In genomic region chr5:30194595-30194994, GRCh38 we compare ENCODE assay signal across 16 cellular contexts.
DNase-seq lines count a peak whose midpoint lies in the region.
"Had no signal": no experiment of that assay in that cellular context is flagged by ENCODE, and none has a peak within 500 bp of the region (broad histone marks: within the 10 kb centered on the region; RNA-seq: fewer than 3 reads in every experiment).

No MANE protein-coding gene starts in this region.

- DNase-seq in DMS53 treated with DMSO at 0.1 percent for 48 hours (lab: John Stamatoyannopoulos, UW; ENCODE audit: unreplicated experiment) = peak; percentile 99
- peak; percentile 61 for DNase-seq in NCI-H2029 (lab: John Stamatoyannopoulos, UW)
- peak; percentile 7 to 62 for DNase-seq in NCI-H524 (lab: John Stamatoyannopoulos, UW)
- DNase-seq in SK-N-DZ (ENCODE audit: low spot score) = peak; percentile 6
- no peak for DNase-seq in activated naive CD4-positive, alpha-beta T cell treated with anti-CD3 and anti-CD28 coated beads, Interleukin-2, amount 10 ng/mL, durations not matched to agents 7 days and 5 days
- DNase-seq in activated gamma-delta T cell (lab: John Stamatoyannopoulos, UW) = no peak
- no peak for DNase-seq in cerebellar nuclear complex (lab: John Stamatoyannopoulos, UW)
- DNase-seq: COR-L47, H9, MV-4-11, NCI-H1436, NCI-H2171 treated with DMSO at 0.1 percent for 48 hours, NCI-H526, T-cell, T1000 had no signal

- no peaks in the 10 kb centered on the region for H3K36me3 Mint-ChIP-seq in activated naive CD4-positive, alpha-beta T cell treated with anti-CD3 and anti-CD28 coated beads, Interleukin-2, amount 10 ng/mL, durations not matched to agents 7 days and 5 days
- H3K36me3 Mint-ChIP-seq: IgD-negative memory B cell, T-cell had no signal

- no peak overlapping the region for H3K27ac Mint-ChIP-seq in activated naive CD4-positive, alpha-beta T cell treated with anti-CD3 and anti-CD28 coated beads, Interleukin-2, amount 10 ng/mL, durations not matched to agents 7 days and 5 days
- H3K27ac Mint-ChIP-seq: H9, IgD-negative memory B cell, T-cell had no signal

- H3K4me1 Mint-ChIP-seq in activated naive CD4-positive, alpha-beta T cell treated with anti-CD3 and anti-CD28 coated beads, Interleukin-2, amount 10 ng/mL, durations not matched to agents 7 days and 5 days = no peaks in the 10 kb centered on the region
- H3K4me1 Mint-ChIP-seq: IgD-negative memory B cell, T-cell had no signal

- peaks cover 10% of the 10 kb centered on the region for H3K9me3 Mint-ChIP-seq in activated naive CD4-positive, alpha-beta T cell treated with anti-CD3 and anti-CD28 coated beads, Interleukin-2, amount 10 ng/mL, durations not matched to agents 7 days and 5 days
- H3K9me3 Mint-ChIP-seq: H9 had no signal

- no peak overlapping the region for H3K4me3 Mint-ChIP-seq in activated naive CD4-positive, alpha-beta T cell treated with anti-CD3 and anti-CD28 coated beads, Interleukin-2, amount 10 ng/mL, durations not matched to agents 7 days and 5 days
- H3K4me3 Mint-ChIP-seq: H9, IgD-negative memory B cell, T-cell had no signal

- CTCF ChIA-PET in activated naive CD4-positive, alpha-beta T cell treated with anti-CD3 and anti-CD28 coated beads, Interleukin-2, amount 10 ng/mL, durations not matched to agents 7 days and 5 days (lab: Charles Lee) = no interaction called here

- H3K27me3 Mint-ChIP-seq in activated naive CD4-positive, alpha-beta T cell treated with anti-CD3 and anti-CD28 coated beads, Interleukin-2, amount 10 ng/mL, durations not matched to agents 7 days and 5 days = no peaks in the 10 kb centered on the region
- H3K27me3 Mint-ChIP-seq: IgD-negative memory B cell, T-cell had no signal

Comparison
In these comparisons a context has a peak if more than half of its experiments do, and no peak if none do; other contexts are left out.
1. DNase-seq: peak in DMS53 treated with DMSO at 0.1 percent for 48 hours (single experiment), NCI-H2029 (single experiment), NCI-H524 (2 of 2) and SK-N-DZ (single experiment); none in activated naive CD4-positive, alpha-beta T cell treated with anti-CD3 and anti-CD28 coated beads, Interleukin-2, amount 10 ng/mL, durations not matched to agents 7 days and 5 days (single experiment), activated gamma-delta T cell (single experiment) and cerebellar nuclear complex (0 of 2).